ENCODE assay signal across 1 cellular context in genomic region chr14:65102441-65103149, GRCh38.
TF ChIP-seq lines count a peak whose summit lies in the region.

MAX (minus strand) TSS chr14:65102517; CDS start chr14:65102339, 178 bp downstream.

TF ChIP-seq in HepG2, 621 proteins besides CTCF, POLR2A, EP300 and RAD21 (continued from another document and continues in another):
- peak; percentile 61 for TF ChIP-seq HNRNPLL (IDR thresholded peaks at IDR 0.05; ENCODE audit: low read depth, low read length, poor library complexity, severe bottlenecking)
- no peak for TF ChIP-seq KIAA2018 (CRISPR knock-in tag; IDR thresholded peaks at IDR 0.05; ENCODE audit: borderline replicate concordance)
- TF ChIP-seq ZNF317 (CRISPR knock-in tag; IDR thresholded peaks at IDR 0.05): peak; percentile 56
- TF ChIP-seq GFI1 (CRISPR knock-in tag; IDR thresholded peaks at IDR 0.05; ENCODE audit: borderline replicate concordance): no peak
- TF ChIP-seq NR2C2 (CRISPR knock-in tag; IDR thresholded peaks at IDR 0.05; ENCODE audit: borderline replicate concordance): peak; percentile 86
- TF ChIP-seq NR2F6 (IDR thresholded peaks at IDR 0.05): no peak
- TF ChIP-seq NR2F6 (CRISPR knock-in tag; IDR thresholded peaks at IDR 0.05): no peak
- no peak for TF ChIP-seq KLF13 (CRISPR knock-in tag; IDR thresholded peaks at IDR 0.05)
- TF ChIP-seq PHF8 (CRISPR knock-in tag; IDR thresholded peaks at IDR 0.05): peak; percentile 46; the same call in 1 of the 2 replicates
- TF ChIP-seq AGO1 (IDR thresholded peaks at IDR 0.05; ENCODE audit: low read depth, low read length, poor library complexity, severe bottlenecking): no peak
- no peak for TF ChIP-seq ZNF607 (CRISPR knock-in tag; IDR thresholded peaks at IDR 0.05; ENCODE audit: borderline replicate concordance)
- TF ChIP-seq TGIF2 (CRISPR knock-in tag; IDR thresholded peaks at IDR 0.05): peak; percentile 65; the same call in 1 of the 2 replicates
- peak; percentile 45; the same call in 1 of the 2 replicates for TF ChIP-seq ZFY (CRISPR knock-in tag; IDR thresholded peaks at IDR 0.05)
- TF ChIP-seq NCOR1 (IDR thresholded peaks at IDR 0.05; ENCODE audit: borderline replicate concordance, low read length): no peak
- no peak for TF ChIP-seq ZNF616 (CRISPR knock-in tag; IDR thresholded peaks at IDR 0.05; ENCODE audit: low read depth)
- TF ChIP-seq PRPF4 (IDR thresholded peaks at IDR 0.05; ENCODE audit: low read depth, low read length, poor library complexity, severe bottlenecking): no peak
- TF ChIP-seq ADNP (CRISPR knock-in tag; IDR thresholded peaks at IDR 0.05): no peak
- peak; percentile 77 for TF ChIP-seq DMAP1 (CRISPR knock-in tag; IDR thresholded peaks at IDR 0.05)
- no peak for TF ChIP-seq ATF2 (CRISPR knock-in tag; IDR thresholded peaks at IDR 0.05)
- TF ChIP-seq ONECUT2 (CRISPR knock-in tag; IDR thresholded peaks at IDR 0.05): no peak
- no peak for TF ChIP-seq ZNF264 (CRISPR knock-in tag; IDR thresholded peaks at IDR 0.05)
- 0 out of 2 replicates have a peak, but pooled peaks have one; percentile 23 for TF ChIP-seq ESRRA (CRISPR knock-in tag; IDR thresholded peaks at IDR 0.05; ENCODE audit: low read depth)
- TF ChIP-seq ZNF24 (IDR thresholded peaks at IDR 0.05): no peak
- TF ChIP-seq ZNF652 (CRISPR knock-in tag; IDR thresholded peaks at IDR 0.05; ENCODE audit: borderline replicate concordance, low read depth): no peak
- no peak for TF ChIP-seq ZNF136 (CRISPR knock-in tag; IDR thresholded peaks at IDR 0.05; ENCODE audit: low read depth)
- peak; percentile 84; the same call in 1 of the 2 replicates for TF ChIP-seq ZSCAN25 (CRISPR knock-in tag; IDR thresholded peaks at IDR 0.05)
- TF ChIP-seq DR1 (CRISPR knock-in tag; IDR thresholded peaks at IDR 0.05): no peak
- 0 out of 2 replicates have a peak, but pooled peaks have one; percentile 78 for TF ChIP-seq ZNF597 (CRISPR knock-in tag; IDR thresholded peaks at IDR 0.05)
- TF ChIP-seq ZNF263 (CRISPR knock-in tag; IDR thresholded peaks at IDR 0.05): no peak
- no peak for TF ChIP-seq ZNF160 (CRISPR knock-in tag; IDR thresholded peaks at IDR 0.05)
- TF ChIP-seq RAD51 (IDR thresholded peaks at IDR 0.05; ENCODE audit: borderline replicate concordance): peak; percentile 90
- peak; percentile 93 for TF ChIP-seq SAP130 (CRISPR knock-in tag; IDR thresholded peaks at IDR 0.05; ENCODE audit: low read depth)
- peak; percentile 77 for TF ChIP-seq ARID4A (CRISPR knock-in tag; IDR thresholded peaks at IDR 0.05; ENCODE audit: borderline replicate concordance)
- TF ChIP-seq ZNF12 (CRISPR knock-in tag; IDR thresholded peaks at IDR 0.05): no peak
- no peak for TF ChIP-seq CBX1 (IDR thresholded peaks at IDR 0.05; ENCODE audit: low read depth)
- no peak for TF ChIP-seq ZKSCAN1 (IDR thresholded peaks at IDR 0.05; ENCODE audit: low read length)
- no peak for TF ChIP-seq ZNF101 (CRISPR knock-in tag; IDR thresholded peaks at IDR 0.05; ENCODE audit: borderline replicate concordance, low read depth)
- TF ChIP-seq DRAP1 (CRISPR knock-in tag; IDR thresholded peaks at IDR 0.05): no peak
- no peak for TF ChIP-seq ZNF430 (CRISPR knock-in tag; IDR thresholded peaks at IDR 0.05)
- TF ChIP-seq ELF3 (CRISPR knock-in tag; IDR thresholded peaks at IDR 0.05): peak; percentile 16; the same call in 1 of the 2 replicates
- no peak for TF ChIP-seq ZNF577 (CRISPR knock-in tag; IDR thresholded peaks at IDR 0.05; ENCODE audit: borderline replicate concordance, low read depth)
- TF ChIP-seq KMT2A (CRISPR knock-in tag; IDR thresholded peaks at IDR 0.05): peak; percentile 60
- peak; percentile 5; the same call in 1 of the 2 replicates for TF ChIP-seq ZNF34 (CRISPR knock-in tag; IDR thresholded peaks at IDR 0.05; ENCODE audit: borderline replicate concordance)
- no peak for TF ChIP-seq ZBTB20 (CRISPR knock-in tag; IDR thresholded peaks at IDR 0.05; ENCODE audit: borderline replicate concordance, low read depth)
- TF ChIP-seq ZBTB14 (CRISPR knock-in tag; IDR thresholded peaks at IDR 0.05): no peak
- no peak for TF ChIP-seq SOX13 (IDR thresholded peaks at IDR 0.05)
- no peak for TF ChIP-seq SOX13 (CRISPR knock-in tag; conservative IDR thresholded peaks at IDR 0.05 in 1 of 2, IDR thresholded peaks at IDR 0.05 in 1 of 2)
- no peak for TF ChIP-seq FOXA1 (IDR thresholded peaks at IDR 0.05)
- TF ChIP-seq FOXA1 (CRISPR knock-in tag; IDR thresholded peaks at IDR 0.05): peak; percentile 84
- TF ChIP-seq REXO4 (CRISPR knock-in tag; IDR thresholded peaks at IDR 0.05; ENCODE audit: borderline replicate concordance): no peak
- TF ChIP-seq TRIM24 (CRISPR knock-in tag; IDR thresholded peaks at IDR 0.05): no peak
- TF ChIP-seq SNRNP70 (IDR thresholded peaks at IDR 0.05; ENCODE audit: low read depth, low read length): no peak
- peak; percentile 23; the same call in 1 of the 2 replicates for TF ChIP-seq HNF1B (CRISPR knock-in tag; IDR thresholded peaks at IDR 0.05)
- no peak for TF ChIP-seq RFX1 (IDR thresholded peaks at IDR 0.05)
- no peak for TF ChIP-seq NFIC (IDR thresholded peaks at IDR 0.05; ENCODE audit: low read length)
- TF ChIP-seq MTA3 (CRISPR knock-in tag; IDR thresholded peaks at IDR 0.05): no peak
